Comparison of ENCODE assay signal across 8 cellular contexts in the genomic region with DNA sequence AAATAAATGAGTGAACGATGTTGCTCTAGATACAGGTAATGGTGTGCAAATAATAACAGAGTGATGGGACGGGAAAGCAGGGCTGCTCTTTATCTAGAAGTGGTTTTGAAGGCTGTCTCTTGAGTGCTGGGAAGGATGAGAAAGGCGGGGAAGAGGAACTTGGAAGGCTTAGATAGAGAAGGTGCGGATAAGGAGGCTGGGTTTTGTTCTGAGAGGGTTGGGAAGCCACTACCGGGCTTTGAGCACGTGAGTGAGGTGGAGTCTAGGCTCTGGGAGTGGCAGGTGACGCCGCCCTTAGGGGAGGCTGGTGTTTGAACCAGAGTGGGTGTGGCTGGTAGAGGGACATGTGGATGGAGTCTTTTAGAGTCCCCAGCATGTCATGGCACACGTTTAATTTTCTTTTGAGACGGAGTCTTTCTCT. TPM values are rescaled to one million over a fixed set of nuclear protein-coding genes. Genes with fewer than 3 reads are reported as not detected.
DNase-seq lines count a peak whose midpoint lies in the region; ATAC-seq and TF ChIP-seq lines count a peak whose summit lies in the region.

No MANE protein-coding gene starts in this region.

- no peaks in the 10 kb centered on the region for H3K27me3 ChIP-seq in RWPE2 (ENCODE audit: insufficient read depth, poor library complexity, severe bottlenecking)
- no peaks in the 10 kb centered on the region for H3K27me3 ChIP-seq in osteoblast (ENCODE audit: insufficient read depth, low read length)
- no peaks in the 10 kb centered on the region for H3K27me3 ChIP-seq in tibial artery

- H3K4me1 ChIP-seq in RWPE2 (ENCODE audit: insufficient read depth, poor library complexity, severe bottlenecking) (peaks cover 2% of the 10 kb centered on the region), osteoblast (ENCODE audit: insufficient read depth, low read length) (peaks cover 19% of the 10 kb centered on the region), tibial artery (peaks cover 0 to 29% (median 22%) of the 10 kb centered on the region in 4 donors)

- no peaks in the 10 kb centered on the region for H3K27me3 Mint-ChIP-seq in activated T-helper 2 cell treated with anti-CD3 and anti-CD28 coated beads, Interferon-gamma antibody, Interleukin-2, Interleukin-4, amounts not matched to agents 10 μg/mL and 5 μg/mL and 100 μg/mL, durations not matched to agents 14 hours and 24 hours and 36 hours (ENCODE audit: low read depth)

- DNase-seq in AG08395 (ENCODE audit: low spot score) (peak; percentile 82), Kasumi-1 (lab: John Stamatoyannopoulos, UW) (peak; percentile 95 to 96), RWPE2 (ENCODE audit: low spot score) (no peak), fibroblast of the conjunctiva (ENCODE audit: low read depth) (peak; percentile 43), osteoblast (ENCODE audit: insufficient read length, low spot score, missing footprints) (peak; percentile 96), tibial artery (peak in 1 of 2 donors; percentile 38)
- peak; percentile 80 for DNase-seq in activated T-helper 2 cell treated with anti-CD3 and anti-CD28 coated beads, Interferon-gamma antibody, Interleukin-2, Interleukin-4, amounts not matched to agents 10 μg/mL and 5 μg/mL and 100 μg/mL, durations not matched to agents 14 hours and 24 hours and 36 hours (ENCODE audit: low spot score)

- H4K20me1 ChIP-seq in osteoblast (ENCODE audit: insufficient read depth, low read length): peaks cover 33% of the 10 kb centered on the region

- peak overlapping the region; percentile 96 for H3K4me3 ChIP-seq in RWPE2 (ENCODE audit: severe bottlenecking)
- peak overlapping the region; percentile 94 for H3K4me3 ChIP-seq in osteoblast (ENCODE audit: insufficient read depth, low read length)
- peak overlapping the region; percentile 79 to 86 for H3K4me3 ChIP-seq in tibial artery

- peaks cover 87% of the 10 kb centered on the region for H3K79me2 ChIP-seq in osteoblast (ENCODE audit: insufficient read depth, low read length)

- TF ChIP-seq CTCF in RWPE2 (IDR thresholded peaks at IDR 0.05; ENCODE audit: poor library complexity, severe bottlenecking): no peak
- no peak for TF ChIP-seq CTCF in osteoblast (IDR thresholded peaks at IDR 0.05; ENCODE audit: extremely low read depth, low read depth, low read length)
- no peak for TF ChIP-seq CTCF in tibial artery (IDR thresholded peaks at IDR 0.05)

- peak overlapping the region; percentile 100 for H3K4me2 ChIP-seq in osteoblast (ENCODE audit: insufficient read depth, low read length)

- peak overlapping the region; percentile 89 for H3K4me3 Mint-ChIP-seq in activated T-helper 2 cell treated with anti-CD3 and anti-CD28 coated beads, Interferon-gamma antibody, Interleukin-2, Interleukin-4, amounts not matched to agents 10 μg/mL and 5 μg/mL and 100 μg/mL, durations not matched to agents 14 hours and 24 hours and 36 hours (ENCODE audit: low read depth)

- H3K9me3 ChIP-seq in RWPE2 (ENCODE audit: severe bottlenecking) (no peaks in the 10 kb centered on the region), osteoblast (ENCODE audit: low read depth, low read length) (no peaks in the 10 kb centered on the region), tibial artery (no peaks in the 10 kb centered on the region)

- peaks cover 29% of the 10 kb centered on the region for H3K4me1 Mint-ChIP-seq in activated T-helper 2 cell treated with anti-CD3 and anti-CD28 coated beads, Interferon-gamma antibody, Interleukin-2, Interleukin-4, amounts not matched to agents 10 μg/mL and 5 μg/mL and 100 μg/mL, durations not matched to agents 14 hours and 24 hours and 36 hours (ENCODE audit: low read depth)

- no peaks in the 10 kb centered on the region for H3K9me3 Mint-ChIP-seq in activated T-helper 2 cell treated with anti-CD3 and anti-CD28 coated beads, Interferon-gamma antibody, Interleukin-2, Interleukin-4, amounts not matched to agents 10 μg/mL and 5 μg/mL and 100 μg/mL, durations not matched to agents 14 hours and 24 hours and 36 hours

- H3K27ac ChIP-seq in RWPE2 (ENCODE audit: poor library complexity, severe bottlenecking) (peak overlapping the region; percentile 70), osteoblast (ENCODE audit: low read depth, low read length) (peak overlapping the region; percentile 81), tibial artery (peak overlapping the region in 1 of 2 donors; percentile 91)

- peaks cover 37% of the 10 kb centered on the region for H3K36me3 ChIP-seq in RWPE2 (ENCODE audit: low read depth)
- H3K36me3 ChIP-seq in osteoblast (ENCODE audit: insufficient read depth, low read length): peaks cover 23% of the 10 kb centered on the region
- H3K36me3 ChIP-seq in tibial artery: peaks cover 0 to 19% (median 6%) of the 10 kb centered on the region in 3 donors

- peaks cover 51% of the 10 kb centered on the region for H3K36me3 Mint-ChIP-seq in activated T-helper 2 cell treated with anti-CD3 and anti-CD28 coated beads, Interferon-gamma antibody, Interleukin-2, Interleukin-4, amounts not matched to agents 10 μg/mL and 5 μg/mL and 100 μg/mL, durations not matched to agents 14 hours and 24 hours and 36 hours (ENCODE audit: low read depth)

- intact Hi-C loops in activated T-helper 2 cell treated with anti-CD3 and anti-CD28 coated beads, Interferon-gamma antibody, Interleukin-2, Interleukin-4, amounts not matched to agents 10 μg/mL and 5 μg/mL and 100 μg/mL, durations not matched to agents 14 hours and 24 hours and 36 hours (cut with micrococcal nuclease): loop anchor here (5.0 kb wide), 1 partner anchor 158 kb away; the partner anchor contains the start of genes BORCS8 and RFXANK
- intact Hi-C loops in tibial artery (cut with DNase I; ENCODE audit: low total_unique reads): no loop called here

- H2AFZ ChIP-seq in osteoblast (ENCODE audit: low read length): peak overlapping the region; percentile 96

- peak overlapping the region; percentile 91 for H3K27ac Mint-ChIP-seq in activated T-helper 2 cell treated with anti-CD3 and anti-CD28 coated beads, Interferon-gamma antibody, Interleukin-2, Interleukin-4, amounts not matched to agents 10 μg/mL and 5 μg/mL and 100 μg/mL, durations not matched to agents 14 hours and 24 hours and 36 hours

- peak; percentile 22 for ATAC-seq in GM18873 (IDR thresholded peaks at IDR 0.05; ENCODE audit: low FRiP score, unreplicated experiment)
- ATAC-seq in RWPE2 (ENCODE audit: low read depth): peak; percentile 75

RNA-seq across cellular contexts. Expression of gene ARMC6, which starts 0.8 kb away (rescaled TPM):
- 44.9 and 53.9 TPM in 2 replicates for total RNA-seq in activated T-helper 2 cell treated with anti-CD3 and anti-CD28 coated beads, Interferon-gamma antibody, Interleukin-2, Interleukin-4, amounts not matched to agents 10 μg/mL and 5 μg/mL and 100 μg/mL, durations not matched to agents 14 hours and 24 hours and 36 hours
- total RNA-seq in osteoblast: 30.9 and 38.4 TPM in 2 replicates

RNA-seq across cellular contexts. Expression of gene SUGP2, which starts 0.9 kb away (rescaled TPM):
- total RNA-seq in activated T-helper 2 cell treated with anti-CD3 and anti-CD28 coated beads, Interferon-gamma antibody, Interleukin-2, Interleukin-4, amounts not matched to agents 10 μg/mL and 5 μg/mL and 100 μg/mL, durations not matched to agents 14 hours and 24 hours and 36 hours: 129 and 140 TPM in 2 replicates
- total RNA-seq in osteoblast: 32.7 and 33.7 TPM in 2 replicates

RNA-seq across cellular contexts. Expression of gene SLC25A42, which starts 29.6 kb away (rescaled TPM):
- total RNA-seq in activated T-helper 2 cell treated with anti-CD3 and anti-CD28 coated beads, Interferon-gamma antibody, Interleukin-2, Interleukin-4, amounts not matched to agents 10 μg/mL and 5 μg/mL and 100 μg/mL, durations not matched to agents 14 hours and 24 hours and 36 hours: 9.1 and 9.2 TPM in 2 replicates
- 5.4 and 5.6 TPM in 2 replicates for total RNA-seq in osteoblast
